ENCODE assay signal across 24 cellular contexts in genomic region chr5:161094411-161094810, GRCh38.
DNase-seq lines count a peak whose midpoint lies in the region; ATAC-seq, FAIRE-seq and TF ChIP-seq lines count a peak whose summit lies in the region.
"Had no signal": no experiment of that assay in that cellular context is flagged by ENCODE, and none has a peak within 500 bp of the region (broad histone marks: within the 10 kb centered on the region; RNA-seq: fewer than 3 reads in every experiment).

No MANE protein-coding gene starts in this region.

- 0 out of 2 replicates have a peak overlapping the region, but pooled peaks have one; percentile 13 for H3K27ac ChIP-seq in GM23248
- H3K27ac ChIP-seq in astrocyte (ENCODE audit: low read depth, low read length): peak overlapping the region; percentile 30
- H3K27ac ChIP-seq: pancreas had no signal

- H3K9ac ChIP-seq in GM23248: no peak overlapping the region
- no peak overlapping the region for H3K9ac ChIP-seq in astrocyte (ENCODE audit: low read length)

- in situ Hi-C loops in GM23248 (cut with MboI): no loop called here

- H3K9me3 Mint-ChIP-seq in astrocyte (ENCODE audit: unreplicated experiment): no peaks in the 10 kb centered on the region
- H3K9me3 Mint-ChIP-seq: activated T-helper 1 cell treated with anti-CD3 and anti-CD28 coated beads, Interleukin-12 subunit alpha, Interleukin-12 subunit beta, Interleukin-2, Interleukin-4 antibody, amounts not matched to agents 30 ng/mL and 10 ng/mL and 1 ng/mL, durations not matched to agents 14 hours and 24 hours and 36 hours; CD8-positive, alpha-beta T cell; nephron; T-helper 2 cell treated with Interferon-gamma antibody and Interleukin-4, amounts not matched to agents 5 μg/mL and 100 μg/mL, for 36 hours had no signal

- H4K20me1 ChIP-seq in GM23248 (ENCODE audit: insufficient read depth) (no peaks in the 10 kb centered on the region), astrocyte (ENCODE audit: insufficient read depth, low read length) (no peaks in the 10 kb centered on the region)

- DNase-seq in GM23248: peak; percentile 93
- DNase-seq in astrocyte (ENCODE audit: low read depth): peak; percentile 81
- peak; percentile 93 for DNase-seq in fibroblast of mammary gland (ENCODE audit: low read depth)
- DNase-seq in GM20000 (ENCODE audit: low spot score): no peak
- DNase-seq in HK-2 (ENCODE audit: unreplicated experiment): no peak
- DNase-seq: activated naive CD4-positive, alpha-beta T cell treated with anti-CD3 and anti-CD28 coated beads, Interleukin-2, amount 50 U/mL, for 16 hours; CD8-positive, alpha-beta T cell; DMS 273 treated with DMSO at 0.1 percent for 48 hours; effector CD4-positive, alpha-beta T cell; erythroblast; GOT3; NCI-H1092 treated with DMSO at 0.1 percent for 48 hours; NCI-H2029; NCI-H774; pancreas; right cardiac atrium; stimulated activated naive CD4-positive, alpha-beta T cell treated with Interleukin-2 at 50 U/mL for 16 hours had no signal

- H3K4me1 ChIP-seq in GM23248 (ENCODE audit: insufficient read depth) (peaks cover 27% of the 10 kb centered on the region), astrocyte (ENCODE audit: insufficient read depth, low read length) (peaks cover 3% of the 10 kb centered on the region)
- H3K4me1 ChIP-seq: pancreas had no signal

- TF ChIP-seq CTCF in astrocyte (IDR thresholded peaks at IDR 0.05; ENCODE audit: insufficient read depth, low read depth, low read length) (no peak), fibroblast of mammary gland (conservative IDR thresholded peaks at IDR 0.05; ENCODE audit: control insufficient read depth, insufficient read depth, low read depth, low read length) (no peak), GM20000 (IDR thresholded peaks at IDR 0.05; ENCODE audit: extremely low read depth, missing control alignments) (no peak)

- H3K9me3 ChIP-seq in GM23248 (ENCODE audit: low read depth) (no peaks in the 10 kb centered on the region), astrocyte (ENCODE audit: insufficient read depth, low read depth, low read length) (peaks cover 4% of the 10 kb centered on the region)
- H3K9me3 ChIP-seq: pancreas had no signal

- H3K9me2 ChIP-seq in GM23248 (ENCODE audit: insufficient read depth): no peaks in the 10 kb centered on the region

- H2AFZ ChIP-seq in GM23248 (no peak overlapping the region), astrocyte (ENCODE audit: low read depth, low read length) (no peak overlapping the region)

- H3K4me1 Mint-ChIP-seq in astrocyte (ENCODE audit: low read depth, unreplicated experiment): peaks cover 20% of the 10 kb centered on the region
- H3K4me1 Mint-ChIP-seq: nephron had no signal

- no peak overlapping the region for H3K4me3 Mint-ChIP-seq in astrocyte (ENCODE audit: unreplicated experiment)
- H3K4me3 Mint-ChIP-seq: activated T-helper 1 cell treated with anti-CD3 and anti-CD28 coated beads, Interleukin-12 subunit alpha, Interleukin-12 subunit beta, Interleukin-2, Interleukin-4 antibody, amounts not matched to agents 30 ng/mL and 10 ng/mL and 1 ng/mL, durations not matched to agents 14 hours and 24 hours and 36 hours; CD8-positive, alpha-beta T cell; nephron; T-helper 2 cell treated with Interferon-gamma antibody and Interleukin-4, amounts not matched to agents 5 μg/mL and 100 μg/mL, for 36 hours had no signal

- H3K4me2 ChIP-seq in GM23248 (ENCODE audit: unreplicated experiment) (peak overlapping the region; percentile 40), astrocyte (ENCODE audit: low read length) (peak overlapping the region; percentile 36)

- H3K36me3 Mint-ChIP-seq in astrocyte (ENCODE audit: low read depth, unreplicated experiment): peaks cover 1% of the 10 kb centered on the region
- H3K36me3 Mint-ChIP-seq: CD8-positive, alpha-beta T cell had no signal

- H3K27me3 ChIP-seq in GM23248 (replicated peaks; ENCODE audit: insufficient read depth) (no peaks in the 10 kb centered on the region), astrocyte (ENCODE audit: insufficient read depth, low read length) (no peaks in the 10 kb centered on the region)
- H3K27me3 ChIP-seq: pancreas had no signal

- H3K27ac Mint-ChIP-seq in astrocyte (ENCODE audit: unreplicated experiment): no peak overlapping the region
- H3K27ac Mint-ChIP-seq: activated T-helper 1 cell treated with anti-CD3 and anti-CD28 coated beads, Interleukin-12 subunit alpha, Interleukin-12 subunit beta, Interleukin-2, Interleukin-4 antibody, amounts not matched to agents 30 ng/mL and 10 ng/mL and 1 ng/mL, durations not matched to agents 14 hours and 24 hours and 36 hours; CD8-positive, alpha-beta T cell; nephron; T-helper 2 cell treated with Interferon-gamma antibody and Interleukin-4, amounts not matched to agents 5 μg/mL and 100 μg/mL, for 36 hours had no signal

- 0 out of 2 replicates have a peak overlapping the region, but pooled peaks have one; percentile 8 for H3K4me3 ChIP-seq in GM23248
- H3K4me3 ChIP-seq in astrocyte (ENCODE audit: insufficient read depth, low read depth, low read length): no peak overlapping the region
- H3K4me3 ChIP-seq in fibroblast of mammary gland (ENCODE audit: control insufficient read depth, low read depth, low read length): no peak overlapping the region
- H3K4me3 ChIP-seq: pancreas had no signal

- H3K79me2 ChIP-seq in GM23248 (ENCODE audit: insufficient read depth): no peaks in the 10 kb centered on the region
- H3K79me2 ChIP-seq in astrocyte (ENCODE audit: insufficient read depth, low read length): no peaks in the 10 kb centered on the region

- H3K27me3 Mint-ChIP-seq in astrocyte (ENCODE audit: low read depth, unreplicated experiment): no peaks in the 10 kb centered on the region

- no peak for FAIRE-seq in astrocyte (lab: Jason Lieb, UNC)
- FAIRE-seq: GM18507, pancreas had no signal

- H3F3A ChIP-seq in GM23248 (ENCODE audit: insufficient read depth): peaks cover 30% of the 10 kb centered on the region

- ATAC-seq in HG03139 (IDR thresholded peaks at IDR 0.05; ENCODE audit: unreplicated experiment) (no peak), GM18907 (IDR thresholded peaks at IDR 0.05; ENCODE audit: unreplicated experiment) (no peak)
- ATAC-seq: CD8-positive, alpha-beta T cell; pancreas; right cardiac atrium; Right ventricle myocardium inferior had no signal

- no peaks in the 10 kb centered on the region for H3K36me3 ChIP-seq in GM23248 (ENCODE audit: low read depth)
- H3K36me3 ChIP-seq in astrocyte (ENCODE audit: insufficient read depth, low read length): no peaks in the 10 kb centered on the region
- H3K36me3 ChIP-seq: pancreas had no signal

Comparison
In these comparisons a context has a peak if more than half of its experiments do, and no peak if none do; other contexts are left out.
1. DNase-seq: peak in GM23248 (single experiment), astrocyte (single experiment) and fibroblast of mammary gland (single experiment); none in GM20000 (single experiment) and HK-2 (single experiment).